8 cellular contexts compared by ENCODE assay signal in the genomic region with DNA sequence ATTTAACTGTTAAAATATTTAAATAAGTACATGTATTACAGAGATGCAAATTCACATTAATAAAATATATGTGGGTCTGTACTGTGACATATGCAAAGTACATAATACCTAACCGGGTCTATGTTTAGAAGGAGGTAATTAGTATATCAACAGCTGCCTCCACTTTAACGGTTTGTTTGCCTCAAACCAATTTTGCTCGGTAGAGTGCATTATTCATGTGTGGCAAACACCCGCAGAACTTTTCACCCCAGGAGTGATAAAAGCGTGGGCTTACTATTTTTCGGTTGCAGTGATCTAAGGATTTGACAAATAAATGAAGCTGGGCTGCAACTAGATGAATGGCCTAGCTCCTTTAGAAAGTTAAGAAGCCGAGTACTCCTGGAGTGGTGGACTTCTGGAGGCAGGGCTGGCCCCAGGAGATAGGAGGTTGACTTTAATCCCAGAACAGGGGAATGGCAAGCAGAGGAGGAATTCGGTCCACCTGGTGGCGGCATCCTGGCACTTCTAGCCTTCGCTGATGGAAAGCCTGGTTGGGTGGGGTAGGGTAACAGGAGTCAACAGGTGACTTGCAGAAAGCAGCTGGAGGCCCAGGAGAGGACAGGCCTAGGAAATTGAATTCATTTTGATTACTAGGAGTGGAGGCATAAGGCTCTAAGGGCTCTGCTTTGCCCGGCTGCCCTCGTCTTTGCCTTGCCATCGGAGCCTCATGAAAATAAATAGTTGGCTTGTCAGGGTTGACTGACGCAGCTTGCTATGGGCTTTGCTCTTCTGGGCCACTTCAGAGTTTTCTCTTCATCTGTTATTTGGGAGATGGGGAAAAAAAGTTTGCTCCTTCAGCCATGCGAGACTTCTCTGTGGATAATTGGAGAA. TPM values are rescaled to one million over a fixed set of nuclear protein-coding genes. Genes with fewer than 3 reads are reported as not detected.
DNase-seq lines count a peak whose midpoint lies in the region; ATAC-seq and TF ChIP-seq lines count a peak whose summit lies in the region.

No MANE protein-coding gene starts in this region.

- H3K27me3 Mint-ChIP-seq in CD4-positive, CD25-positive, alpha-beta regulatory T cell, result no peaks in the 10 kb centered on the region
- H3K27me3 Mint-ChIP-seq in natural killer cell treated with Interleukin-12 subunit alpha and Interleukin-12 subunit beta and Interleukin-15 and Interleukin-18, amount 100 ng/mL, for 72 hours, result peaks cover 0 to 3% of the 10 kb centered on the region in 2 donors

- H3K4me3 Mint-ChIP-seq in CD4-positive, CD25-positive, alpha-beta regulatory T cell, result peak overlapping the region; percentile 69 to 96 (median 72)
- H3K4me3 Mint-ChIP-seq in natural killer cell treated with Interleukin-12 subunit alpha and Interleukin-12 subunit beta and Interleukin-15 and Interleukin-18, amount 100 ng/mL, for 72 hours, result peak overlapping the region; percentile 82

- H3K4me3 ChIP-seq in CD4-positive, CD25-positive, alpha-beta regulatory T cell (ENCODE audit: low read depth, low read length), result peak overlapping the region; percentile 88
- peak overlapping the region in 2 of 3 donors; percentile 71 to 80 for H3K4me3 ChIP-seq in breast epithelium

- H3K9me3 Mint-ChIP-seq in CD4-positive, CD25-positive, alpha-beta regulatory T cell, result no peaks in the 10 kb centered on the region
- no peaks in the 10 kb centered on the region for H3K9me3 Mint-ChIP-seq in natural killer cell treated with Interleukin-12 subunit alpha and Interleukin-12 subunit beta and Interleukin-15 and Interleukin-18, amount 100 ng/mL, for 72 hours

- no peak for ATAC-seq in CD4-positive, CD25-positive, alpha-beta regulatory T cell (ENCODE audit: low read depth in 2 of 2)
- peak; percentile 32 for ATAC-seq in GM21447 (IDR thresholded peaks at IDR 0.05; ENCODE audit: unreplicated experiment)
- peak in 1 of 2 donors; percentile 1 for ATAC-seq in natural killer cell treated with Interleukin-12 subunit alpha and Interleukin-12 subunit beta and Interleukin-15 and Interleukin-18, amount 100 ng/mL, for 72 hours
- ATAC-seq in GM19324 (IDR thresholded peaks at IDR 0.05; ENCODE audit: low FRiP score, unreplicated experiment), result no peak
- no peak for ATAC-seq in GM19035 (IDR thresholded peaks at IDR 0.05; ENCODE audit: unreplicated experiment)
- ATAC-seq in HG02763 (IDR thresholded peaks at IDR 0.05; ENCODE audit: unreplicated experiment), result no peak

- H3K9me3 ChIP-seq in CD4-positive, CD25-positive, alpha-beta regulatory T cell (ENCODE audit: control insufficient read depth in 2 of 2, low read length in 2 of 2), result no peaks in the 10 kb centered on the region
- no peaks in the 10 kb centered on the region for H3K9me3 ChIP-seq in breast epithelium

- H3K36me3 Mint-ChIP-seq in CD4-positive, CD25-positive, alpha-beta regulatory T cell, result no peaks in the 10 kb centered on the region
- H3K36me3 Mint-ChIP-seq in natural killer cell treated with Interleukin-12 subunit alpha and Interleukin-12 subunit beta and Interleukin-15 and Interleukin-18, amount 100 ng/mL, for 72 hours, result no peaks in the 10 kb centered on the region

- no peak for DNase-seq in CD4-positive, CD25-positive, alpha-beta regulatory T cell
- DNase-seq in NCI-H2171 treated with DMSO at 0.1 percent for 48 hours (lab: John Stamatoyannopoulos, UW) (peak; percentile 88), breast epithelium (ENCODE audit: low spot score in 2 of 2) (peak in 1 of 2 donors; percentile 19)
- peak; percentile 76 for DNase-seq in natural killer cell treated with Interleukin-12 subunit alpha and Interleukin-12 subunit beta and Interleukin-15 and Interleukin-18, amount 100 ng/mL, for 72 hours (ENCODE audit: low spot score)

- H3K4me1 Mint-ChIP-seq in CD4-positive, CD25-positive, alpha-beta regulatory T cell, result peaks cover 12 to 81% (median 65%) of the 10 kb centered on the region in 4 donors
- peaks cover 62 to 68% of the 10 kb centered on the region in 2 donors for H3K4me1 Mint-ChIP-seq in natural killer cell treated with Interleukin-12 subunit alpha and Interleukin-12 subunit beta and Interleukin-15 and Interleukin-18, amount 100 ng/mL, for 72 hours (ENCODE audit: low read depth in 2 of 2)

- TF ChIP-seq POLR2A in breast epithelium (IDR thresholded peaks at IDR 0.05), result no peak

- no peaks in the 10 kb centered on the region for H3K27me3 ChIP-seq in CD4-positive, CD25-positive, alpha-beta regulatory T cell (ENCODE audit: control insufficient read depth, insufficient read depth, low read length)
- no peaks in the 10 kb centered on the region for H3K27me3 ChIP-seq in breast epithelium

- peak overlapping the region; percentile 87 to 91 (median 88) for H3K27ac Mint-ChIP-seq in CD4-positive, CD25-positive, alpha-beta regulatory T cell
- peak overlapping the region; percentile 22 to 72 for H3K27ac Mint-ChIP-seq in natural killer cell treated with Interleukin-12 subunit alpha and Interleukin-12 subunit beta and Interleukin-15 and Interleukin-18, amount 100 ng/mL, for 72 hours

- intact Hi-C loops in breast epithelium (cut with DNase I; ENCODE audit: low total_unique reads), result no loop called here

- H3K4me1 ChIP-seq in CD4-positive, CD25-positive, alpha-beta regulatory T cell (ENCODE audit: control insufficient read depth, insufficient read depth, low read length, poor library complexity, severe bottlenecking), result peaks cover 86% of the 10 kb centered on the region
- H3K4me1 ChIP-seq in breast epithelium, result peaks cover 3 to 11% of the 10 kb centered on the region in 2 donors

- peak in 1 of 3 donors; percentile 41 for TF ChIP-seq CTCF in breast epithelium (IDR thresholded peaks at IDR 0.05)

- H3K27ac ChIP-seq in CD4-positive, CD25-positive, alpha-beta regulatory T cell (ENCODE audit: insufficient read depth, low read length, poor library complexity, severe bottlenecking), result peak overlapping the region; percentile 82
- H3K27ac ChIP-seq in breast epithelium, result peak overlapping the region in 1 of 2 donors; percentile 53

- H3K36me3 ChIP-seq in CD4-positive, CD25-positive, alpha-beta regulatory T cell (ENCODE audit: control insufficient read depth, insufficient read depth, low read length), result no peaks in the 10 kb centered on the region
- no peaks in the 10 kb centered on the region for H3K36me3 ChIP-seq in breast epithelium

RNA-seq across cellular contexts. Expression of a gene that starts 2.4 kb away (rescaled TPM):
- 63.7 TPM for total RNA-seq in CD4-positive, CD25-positive, alpha-beta regulatory T cell
- 10 to 100 TPM; 20.1 to 42.9 (median 34.5) TPM for polyA plus RNA-seq in CD4-positive, CD25-positive, alpha-beta regulatory T cell
- 10 to 100 TPM in 2 of 3 donors, 1 to 10 TPM in 1; 8.5 to 14.1 (median 13.6) TPM for total RNA-seq in breast epithelium
- total RNA-seq in natural killer cell treated with Interleukin-12 subunit alpha and Interleukin-12 subunit beta and Interleukin-15 and Interleukin-18, amount 100 ng/mL, for 72 hours, result 10 to 100 TPM; 10.4 to 12.5 TPM

Comparison
In these comparisons a context has a peak if more than half of its experiments do, and no peak if none do; other contexts are left out.
1. DNase-seq: peak in NCI-H2171 treated with DMSO at 0.1 percent for 48 hours (single experiment) and natural killer cell treated with Interleukin-12 subunit alpha and Interleukin-12 subunit beta and Interleukin-15 and Interleukin-18, amount 100 ng/mL, for 72 hours (single experiment); none in CD4-positive, CD25-positive, alpha-beta regulatory T cell (0 of 3).